8 cellular contexts compared by ENCODE assay signal in genomic region chr3:62318752-62319569, GRCh38. TPM values are rescaled to one million over a fixed set of nuclear protein-coding genes. Genes with fewer than 3 reads are reported as not detected.
DNase-seq lines count a peak whose midpoint lies in the region; ATAC-seq, FAIRE-seq and TF ChIP-seq lines count a peak whose summit lies in the region.

No MANE protein-coding gene starts in this region.

- H3K9me3 Mint-ChIP-seq in CD4-positive, alpha-beta T cell = peaks cover 5% of the 10 kb centered on the region

- peaks cover 6% of the 10 kb centered on the region for H3K36me3 Mint-ChIP-seq in CD4-positive, alpha-beta T cell (ENCODE audit: low read depth)

- peak overlapping the region; percentile 71 for H3K4me2 ChIP-seq in parathyroid adenoma (ENCODE audit: low read length)

- peak; percentile 68 to 76 for TF ChIP-seq POLR2A in adrenal gland (IDR thresholded peaks at IDR 0.05)
- TF ChIP-seq POLR2A in thyroid gland (IDR thresholded peaks at IDR 0.05) = peak in 1 of 2 donors; percentile 22

- H3K9ac ChIP-seq in SK-N-MC (ENCODE audit: insufficient read length) (peak overlapping the region; percentile 74), parathyroid adenoma (peak overlapping the region; percentile 25)

- peak; percentile 33 to 69 (median 44) for DNase-seq in CD4-positive, alpha-beta T cell
- DNase-seq in HTR-8/SVneo (ENCODE audit: insufficient read length, low spot score) (peak; percentile 67), SK-N-MC (ENCODE audit: low read depth, low spot score) (no peak), adrenal gland (peak; percentile 82 to 96 (median 87)), cardiac septum (ENCODE audit: low spot score) (peak; percentile 87), thyroid gland (peak; percentile 82 to 83)

- H3K4me3 ChIP-seq in SK-N-MC = peak overlapping the region; percentile 85
- peak overlapping the region; percentile 31 to 64 (median 49) for H3K4me3 ChIP-seq in adrenal gland
- H3K4me3 ChIP-seq in parathyroid adenoma (ENCODE audit: low read depth, low read length) = peak overlapping the region; percentile 61
- H3K4me3 ChIP-seq in thyroid gland (replicated peaks in 1 of 3) = peak overlapping the region; percentile 15 to 67 (median 32)

- peaks cover 8% of the 10 kb centered on the region for H3K4me1 Mint-ChIP-seq in CD4-positive, alpha-beta T cell (ENCODE audit: low read depth)

- TF ChIP-seq CTCF in CD4-positive, alpha-beta T cell (IDR thresholded peaks at IDR 0.05) = no peak
- no peak for TF ChIP-seq CTCF in adrenal gland (IDR thresholded peaks at IDR 0.05)
- no peak for TF ChIP-seq CTCF in parathyroid adenoma (IDR thresholded peaks at IDR 0.05)
- TF ChIP-seq CTCF in thyroid gland (IDR thresholded peaks at IDR 0.05) = no peak

- H3K4me3 Mint-ChIP-seq in CD4-positive, alpha-beta T cell = peak overlapping the region; percentile 88

- FAIRE-seq in HTR-8/SVneo (lab: Jason Lieb, UNC) = peak; percentile 72

- H3K27ac ChIP-seq in CD4-positive, alpha-beta T cell (ENCODE audit: low read depth, low read length) = no peak overlapping the region
- H3K27ac ChIP-seq in SK-N-MC (no peak overlapping the region), adrenal gland (peak overlapping the region; percentile 47 to 92 (median 54)), parathyroid adenoma (peak overlapping the region; percentile 78), thyroid gland (peak overlapping the region in 1 of 3 donors; percentile 31)

- CTCF ChIA-PET in CD4-positive, alpha-beta T cell (lab: Charles Lee) = no interaction called here

- peak overlapping the region; percentile 84 for H2AFZ ChIP-seq in parathyroid adenoma

- H3K27ac Mint-ChIP-seq in CD4-positive, alpha-beta T cell = peak overlapping the region; percentile 84

- peak; percentile 88 for ATAC-seq in CD4-positive, alpha-beta T cell (ENCODE audit: poor library complexity)
- peak; percentile 98 for ATAC-seq in GM21367 (IDR thresholded peaks at IDR 0.05; ENCODE audit: unreplicated experiment)

- H3K36me3 ChIP-seq in SK-N-MC (ENCODE audit: insufficient read depth, low read length) (no peaks in the 10 kb centered on the region), adrenal gland (replicated peaks in 1 of 2) (no peaks in the 10 kb centered on the region), parathyroid adenoma (ENCODE audit: control insufficient read depth, insufficient read depth, low read length) (no peaks in the 10 kb centered on the region), thyroid gland (no peaks in the 10 kb centered on the region)

- no peaks in the 10 kb centered on the region for H3K79me2 ChIP-seq in parathyroid adenoma

- H3K27me3 Mint-ChIP-seq in CD4-positive, alpha-beta T cell = peaks cover 70% of the 10 kb centered on the region

- H3K4me1 ChIP-seq in adrenal gland (replicated peaks in 1 of 2) = peaks cover 0 to 3% of the 10 kb centered on the region in 2 donors
- H3K4me1 ChIP-seq in parathyroid adenoma = peaks cover 2% of the 10 kb centered on the region
- peaks cover 0 to 5% of the 10 kb centered on the region in 2 donors for H3K4me1 ChIP-seq in thyroid gland

- POLR2A ChIA-PET in CD4-positive, alpha-beta T cell (lab: Charles Lee) = no interaction called here

- peaks cover 20% of the 10 kb centered on the region for H3K27me3 ChIP-seq in CD4-positive, alpha-beta T cell (ENCODE audit: control insufficient read depth, insufficient read depth, low read length)
- H3K27me3 ChIP-seq in adrenal gland (no peaks in the 10 kb centered on the region), parathyroid adenoma (ENCODE audit: control insufficient read depth, insufficient read depth, low read length) (no peaks in the 10 kb centered on the region), thyroid gland (no peaks in the 10 kb centered on the region)

- intact Hi-C loops in CD4-positive, alpha-beta T cell (cut with DNase I, micrococcal nuclease) = no loop called here
- intact Hi-C loops in adrenal gland (cut with DNase I) (loop anchor here (10.0 kb wide), 1 partner anchor 114 kb away; no protein-coding TSS in a partner anchor), cardiac septum (cut with DNase I) (no loop called here), thyroid gland (cut with DNase I) (no loop called here)

- 2 to 5% (median 3%) methylated on average over 44 to 60 of the region's 60 CpGs for WGBS in adrenal gland, 4 donors
- 4 to 5% methylated on average over 40 to 48 of the region's 60 CpGs for WGBS in thyroid gland, 2 donors

- no peaks in the 10 kb centered on the region for H3K9me3 ChIP-seq in CD4-positive, alpha-beta T cell (ENCODE audit: control insufficient read depth, low read length)
- H3K9me3 ChIP-seq in SK-N-MC (ENCODE audit: low read depth, low read length) = no peaks in the 10 kb centered on the region
- H3K9me3 ChIP-seq in adrenal gland (replicated peaks in 1 of 3) = no peaks in the 10 kb centered on the region
- H3K9me3 ChIP-seq in parathyroid adenoma (ENCODE audit: control insufficient read depth, low read length) = no peaks in the 10 kb centered on the region
- H3K9me3 ChIP-seq in thyroid gland = no peaks in the 10 kb centered on the region

RNA-seq across cellular contexts. Expression of gene FEZF2, which starts 54.4 kb away (rescaled TPM):
- total RNA-seq in CD4-positive, alpha-beta T cell = not detected
- total RNA-seq in adrenal gland (not detected), cardiac septum (not detected), thyroid gland (not detected)
- not detected for polyA plus RNA-seq in adrenal gland

Comparison
In these comparisons a context has a peak if more than half of its experiments do, and no peak if none do; other contexts are left out.
1. H3K27ac ChIP-seq: peak in adrenal gland (5 of 5) and parathyroid adenoma (single experiment); none in CD4-positive, alpha-beta T cell (single experiment) and SK-N-MC (single experiment).
2. H3K4me3 ChIP-seq: peak in every context shown above with its lines; median percentile 85 in SK-N-MC; 61 in parathyroid adenoma; 49 in adrenal gland; 32 in thyroid gland.
3. intact Hi-C loops: an anchor here in adrenal gland (10.0 kb wide); none called in CD4-positive, alpha-beta T cell, cardiac septum and thyroid gland.